ENCODE assay signal across 8 cellular contexts in genomic region chr17:60392845-60393702, GRCh38. TPM values are rescaled to one million over a fixed set of nuclear protein-coding genes. Genes with fewer than 3 reads are reported as not detected.
DNase-seq lines count a peak whose midpoint lies in the region; ATAC-seq and TF ChIP-seq lines count a peak whose summit lies in the region.

No MANE protein-coding gene starts in this region.

- CTCF ChIA-PET in A673 (lab: Charles Lee), result interaction anchor here (1.3 kb wide), 1 partner anchor 162 kb away, joined by 4 read pairs; no protein-coding TSS in a partner anchor

- ATAC-seq in GM18868 (IDR thresholded peaks at IDR 0.05; ENCODE audit: unreplicated experiment) (peak; percentile 21), HG02763 (IDR thresholded peaks at IDR 0.05; ENCODE audit: unreplicated experiment) (no peak)
- no peak for ATAC-seq in natural killer cell treated with Interleukin-12 subunit alpha and Interleukin-12 subunit beta and Interleukin-15 and Interleukin-18, amount 100 ng/mL, for 72 hours

- TF ChIP-seq CTCF in A673 (conservative IDR thresholded peaks at IDR 0.05; ENCODE audit: low read depth, low read length) (no peak), epithelial cell of proximal tubule (conservative IDR thresholded peaks at IDR 0.05; ENCODE audit: low read depth, low read length) (no peak)

- 19% methylated on average over 17 of the region's 17 CpGs for WGBS in urinary bladder

- peak overlapping the region; percentile 89 for H3K4me3 ChIP-seq in A673 (ENCODE audit: low read depth, low read length, poor library complexity, severe bottlenecking)
- peak overlapping the region; percentile 94 for H3K4me3 ChIP-seq in epithelial cell of proximal tubule (ENCODE audit: low read depth, low read length)
- peak overlapping the region; percentile 65 for H3K4me3 ChIP-seq in urinary bladder (ENCODE audit: low read depth, low read length)

- H3K27ac Mint-ChIP-seq in natural killer cell treated with Interleukin-12 subunit alpha and Interleukin-12 subunit beta and Interleukin-15 and Interleukin-18, amount 100 ng/mL, for 72 hours, result peak overlapping the region; percentile 89 to 97

- H3K27me3 ChIP-seq in A673 (replicated peaks; ENCODE audit: insufficient read depth, low read depth, low read length, poor library complexity), result no peaks in the 10 kb centered on the region

- H3K4me3 Mint-ChIP-seq in natural killer cell treated with Interleukin-12 subunit alpha and Interleukin-12 subunit beta and Interleukin-15 and Interleukin-18, amount 100 ng/mL, for 72 hours, result peak overlapping the region; percentile 96

- no peaks in the 10 kb centered on the region for H3K27me3 Mint-ChIP-seq in natural killer cell treated with Interleukin-12 subunit alpha and Interleukin-12 subunit beta and Interleukin-15 and Interleukin-18, amount 100 ng/mL, for 72 hours

- POLR2A ChIA-PET in A673 (lab: Charles Lee; ENCODE audit: low non-redundant PET), result no interaction called here

- peaks cover 46% of the 10 kb centered on the region for H3K4me1 ChIP-seq in A673 (ENCODE audit: insufficient read depth, low read length, poor library complexity, severe bottlenecking)
- no peaks in the 10 kb centered on the region for H3K4me1 ChIP-seq in urinary bladder (ENCODE audit: insufficient read depth)

- BruUV-seq in A673 (replicated peaks; lab: Mats Ljungman, UMichigan), result TSS peak; percentile 94

- peaks cover 37 to 48% of the 10 kb centered on the region in 2 donors for H3K4me1 Mint-ChIP-seq in natural killer cell treated with Interleukin-12 subunit alpha and Interleukin-12 subunit beta and Interleukin-15 and Interleukin-18, amount 100 ng/mL, for 72 hours (ENCODE audit: low read depth in 2 of 2)

- no peaks in the 10 kb centered on the region for H3K9me3 ChIP-seq in A673 (ENCODE audit: low read depth, low read length, poor library complexity, severe bottlenecking)

- H3K36me3 ChIP-seq in A673 (ENCODE audit: insufficient read depth, low read length, poor library complexity, severe bottlenecking) (no peaks in the 10 kb centered on the region), urinary bladder (ENCODE audit: insufficient read depth) (no peaks in the 10 kb centered on the region)

- no peaks in the 10 kb centered on the region for H3K9me3 Mint-ChIP-seq in natural killer cell treated with Interleukin-12 subunit alpha and Interleukin-12 subunit beta and Interleukin-15 and Interleukin-18, amount 100 ng/mL, for 72 hours

- peak overlapping the region; percentile 89 for H3K27ac ChIP-seq in A673 (ENCODE audit: low read depth, low read length, poor library complexity, severe bottlenecking)
- H3K27ac ChIP-seq in urinary bladder (ENCODE audit: low read depth), result peak overlapping the region; percentile 55

- peak; percentile 66 for DNase-seq in A673 (ENCODE audit: low spot score)
- DNase-seq in NCI-H2196 (lab: John Stamatoyannopoulos, UW; ENCODE audit: unreplicated experiment), result peak; percentile 83
- DNase-seq in activated CD4-positive, alpha-beta T cell treated with anti-CD3 and anti-CD28 coated beads, Interleukin-2, amount 50 U/mL, for 48 hours, result peak; percentile 49 to 63
- no peak for DNase-seq in epithelial cell of proximal tubule (ENCODE audit: low read depth)
- DNase-seq in natural killer cell treated with Interleukin-12 subunit alpha and Interleukin-12 subunit beta and Interleukin-15 and Interleukin-18, amount 100 ng/mL, for 72 hours (ENCODE audit: low spot score), result no peak

- intact Hi-C loops in A673 (cut with micrococcal nuclease; ENCODE audit: unreplicated experiment), result loop anchor here (1.0 kb wide), 1 partner anchor 144 kb away; no protein-coding TSS in a partner anchor

- H3K36me3 Mint-ChIP-seq in natural killer cell treated with Interleukin-12 subunit alpha and Interleukin-12 subunit beta and Interleukin-15 and Interleukin-18, amount 100 ng/mL, for 72 hours, result peaks cover 4% of the 10 kb centered on the region

RNA-seq across cellular contexts. Expression of gene USP32, which starts 1.1 kb away (rescaled TPM):
- total RNA-seq in A673 (2021) (49.3 and 54.8 TPM in 2 replicates), epithelial cell of proximal tubule (18.7 TPM in 2 replicates), urinary bladder (63.7 TPM)
- 10 to 100 TPM; 58.7 to 64.1 TPM for total RNA-seq in natural killer cell treated with Interleukin-12 subunit alpha and Interleukin-12 subunit beta and Interleukin-15 and Interleukin-18, amount 100 ng/mL, for 72 hours
- polyA plus RNA-seq in urinary bladder, result 18.2 TPM

RNA-seq across cellular contexts. Expression of gene CHCT1, which starts 29.2 kb away (rescaled TPM):
- total RNA-seq in A673 (2021) (0.88 TPM in 1 of 2 replicates, not detected in the other), epithelial cell of proximal tubule (not detected in 2 replicates), urinary bladder (not detected)
- total RNA-seq in natural killer cell treated with Interleukin-12 subunit alpha and Interleukin-12 subunit beta and Interleukin-15 and Interleukin-18, amount 100 ng/mL, for 72 hours, result not detected
- polyA plus RNA-seq in urinary bladder, result 0.09 TPM

Comparison
In these comparisons a context has a peak if more than half of its experiments do, and no peak if none do; other contexts are left out.
1. DNase-seq: peak in A673 (single experiment), NCI-H2196 (single experiment) and activated CD4-positive, alpha-beta T cell treated with anti-CD3 and anti-CD28 coated beads, Interleukin-2, amount 50 U/mL, for 48 hours (2 of 2); none in epithelial cell of proximal tubule (single experiment) and natural killer cell treated with Interleukin-12 subunit alpha and Interleukin-12 subunit beta and Interleukin-15 and Interleukin-18, amount 100 ng/mL, for 72 hours (single experiment).
2. Peak in every context shown above with its lines, with median percentiles within 50 percentile points of each other: H3K4me3 ChIP-seq.